Comparison of ENCODE assay signal across 23 cellular contexts in the genomic region with DNA sequence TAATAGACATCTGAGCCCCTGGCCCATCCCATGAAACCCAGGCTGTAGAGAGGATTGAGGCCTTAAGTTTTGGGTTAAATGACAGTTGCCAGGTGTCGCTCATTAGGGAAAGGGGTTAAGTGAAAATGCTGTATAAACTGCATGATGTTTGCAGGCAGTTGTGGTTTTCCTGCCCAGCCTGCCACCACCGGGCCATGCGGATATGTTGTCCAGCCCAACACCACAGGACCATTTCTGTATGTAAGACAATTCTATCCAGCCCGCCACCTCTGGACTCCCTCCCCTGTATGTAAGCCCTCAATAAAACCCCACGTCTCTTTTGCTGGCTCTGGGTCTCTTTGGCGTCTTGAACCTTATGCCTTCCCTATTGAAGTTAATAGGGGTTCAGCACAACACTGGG.
"Had no signal": no experiment of that assay in that cellular context is flagged by ENCODE, and none has a peak within 500 bp of the region (broad histone marks: within the 10 kb centered on the region; RNA-seq: fewer than 3 reads in every experiment).

No MANE protein-coding gene starts in this region.

- H3K27me3 ChIP-seq: dorsolateral prefrontal cortex, right atrium auricular region, suprapubic skin, transverse colon, upper lobe of right lung, uterus had no signal

- H3K9me3 ChIP-seq: prostate gland, right atrium auricular region, suprapubic skin, transverse colon, upper lobe of right lung, uterus had no signal

- H3K27ac Mint-ChIP-seq: memory B cell; nephron progenitor cell; stimulated activated naive CD8-positive, alpha-beta T cell treated with anti-CD3 and anti-CD28 coated beads, Interleukin-15, amount 100 ng/mL, for 72 hours had no signal

- H3K36me3 ChIP-seq: prostate gland, right atrium auricular region, suprapubic skin, transverse colon, upper lobe of right lung, uterus had no signal

- H3K27me3 Mint-ChIP-seq: memory B cell; naive thymus-derived CD8-positive, alpha-beta T cell; stimulated activated naive CD8-positive, alpha-beta T cell treated with anti-CD3 and anti-CD28 coated beads, Interleukin-15, amount 100 ng/mL, for 72 hours had no signal

- H3K4me3 ChIP-seq: dorsolateral prefrontal cortex, lung, prostate gland, right atrium auricular region, smooth muscle cell, suprapubic skin, transverse colon, upper lobe of right lung, uterus had no signal

- DNase-seq: dorsolateral prefrontal cortex; effector CD4-positive, alpha-beta T cell; kidney; naive thymus-derived CD8-positive, alpha-beta T cell; nephron progenitor cell; nucleus accumbens; stimulated activated CD4-positive, alpha-beta T cell treated with anti-CD3 and anti-CD28 coated beads, Interleukin-12 subunit alpha, Interleukin-12 subunit beta, amount 100 ng/mL, for 4 hours; stimulated activated CD4-positive, alpha-beta T cell treated with anti-CD3 and anti-CD28 coated beads, Interleukin-1b, Interleukin-23, amount 100 ng/mL, for 48 hours; stimulated activated CD4-positive, alpha-beta T cell treated with anti-CD3 and anti-CD28 coated beads, Interleukin-4, amount 100 ng/mL, for 1 hour; stimulated activated CD8-positive, alpha-beta memory T cell treated with anti-CD3 and anti-CD28 coated beads, Interleukin-4, amount 100 ng/mL, for 48 hours; stimulated activated naive CD4-positive, alpha-beta T cell; stimulated activated naive CD8-positive, alpha-beta T cell treated with anti-CD3 and anti-CD28 coated beads, Interleukin-15, amount 100 ng/mL, for 72 hours; transverse colon; upper lobe of right lung; uterus had no signal

- H3K9me3 Mint-ChIP-seq: memory B cell; naive thymus-derived CD8-positive, alpha-beta T cell; nephron progenitor cell; stimulated activated naive CD8-positive, alpha-beta T cell treated with anti-CD3 and anti-CD28 coated beads, Interleukin-15, amount 100 ng/mL, for 72 hours had no signal

- H3K27ac ChIP-seq: dorsolateral prefrontal cortex, prostate gland, right atrium auricular region, suprapubic skin, transverse colon, upper lobe of right lung, uterus had no signal

- H3K4me3 Mint-ChIP-seq: memory B cell; naive thymus-derived CD8-positive, alpha-beta T cell; nephron progenitor cell; stimulated activated naive CD8-positive, alpha-beta T cell treated with anti-CD3 and anti-CD28 coated beads, Interleukin-15, amount 100 ng/mL, for 72 hours had no signal

- ATAC-seq: left lobe of liver; naive thymus-derived CD8-positive, alpha-beta T cell; sciatic nerve; stimulated activated naive CD8-positive, alpha-beta T cell treated with anti-CD3 and anti-CD28 coated beads, Interleukin-15, amount 100 ng/mL, for 72 hours; upper lobe of right lung had no signal

- H3K4me1 ChIP-seq: prostate gland, right atrium auricular region, suprapubic skin, uterus had no signal

- H3K4me2 ChIP-seq: smooth muscle cell had no signal
